ENCODE assay signal across 1 cellular context in genomic region chr5:172559004-172559932, GRCh38.
TF ChIP-seq lines count a peak whose summit lies in the region.

No MANE protein-coding gene starts in this region.

TF ChIP-seq in K562, 482 proteins besides CTCF, POLR2A, EP300 and RAD21 (continued from another document):
- TF ChIP-seq RREB1 (CRISPR knock-in tag; IDR thresholded peaks at IDR 0.05) (no peak), ZNF311 (CRISPR knock-in tag; IDR thresholded peaks at IDR 0.05) (no peak), RBBP5 (IDR thresholded peaks at IDR 0.05; ENCODE audit: borderline replicate concordance, insufficient read depth, low read length, poor library complexity, severe bottlenecking) (no peak), ZSCAN32 (CRISPR knock-in tag; IDR thresholded peaks at IDR 0.05) (no peak), TCF15 (CRISPR knock-in tag; IDR thresholded peaks at IDR 0.05) (no peak), ZKSCAN3 (CRISPR knock-in tag; IDR thresholded peaks at IDR 0.05) (no peak), ZNF695 (CRISPR knock-in tag; IDR thresholded peaks at IDR 0.05) (no peak), RBM25 (IDR thresholded peaks at IDR 0.05; ENCODE audit: low read depth, low read length, severe bottlenecking) (no peak), TARDBP (IDR thresholded peaks at IDR 0.05) (no peak), SIX5 (IDR thresholded peaks at IDR 0.05; ENCODE audit: borderline replicate concordance in 1 of 2, insufficient read depth in 1 of 2, low read depth in 1 of 2, low read length in 2 of 2) (no peak), POLR3A (IDR thresholded peaks at IDR 0.05; ENCODE audit: borderline replicate concordance, extremely low read depth, insufficient read depth, insufficient read length) (no peak), MNT (conservative IDR thresholded peaks at IDR 0.05) (no peak), DIDO1 (tag; IDR thresholded peaks at IDR 0.05; ENCODE audit: low read depth) (0 out of 2 replicates have a peak, but pooled peaks have one; percentile 35)
TF ChIP-seq in K562: peak in this region for 5.
